ENCODE assay signal across 1 cellular context in the genomic region with DNA sequence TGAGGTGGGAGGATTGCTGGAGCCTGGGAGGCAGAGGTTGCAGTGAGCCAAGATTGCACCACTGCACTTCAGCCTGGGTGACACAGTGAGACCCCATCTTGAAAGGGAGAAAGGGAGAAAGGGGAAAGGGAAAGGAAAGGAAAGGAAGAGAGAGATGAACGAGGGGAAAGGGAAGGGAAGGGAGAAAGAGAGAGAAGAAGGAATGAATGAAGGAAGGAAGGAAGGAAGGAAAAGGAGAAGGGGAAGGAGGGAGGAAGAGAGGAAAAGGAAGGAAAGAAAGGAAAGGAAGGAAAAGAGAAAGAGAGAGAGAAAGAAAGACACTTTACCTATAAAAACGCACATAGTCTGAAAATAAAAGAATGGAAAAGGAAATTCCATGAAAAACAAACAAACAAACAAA.
A peak's percentile ranks its signal among the peaks of the same experiment; 100 is the strongest.
TF ChIP-seq lines count a peak whose summit lies in the region.

No MANE protein-coding gene starts in this region.

TF ChIP-seq in K562, 482 proteins besides CTCF, POLR2A, EP300 and RAD21:
- 0 out of 2 replicates have a peak, but pooled peaks have one; percentile 33 for TF ChIP-seq ZBTB26 (CRISPR knock-in tag; IDR thresholded peaks at IDR 0.05)
- TF ChIP-seq ELF4 (CRISPR knock-in tag; IDR thresholded peaks at IDR 0.05) = 0 out of 2 replicates have a peak, but pooled peaks have one; percentile 58
- TF ChIP-seq, protein P1, sequence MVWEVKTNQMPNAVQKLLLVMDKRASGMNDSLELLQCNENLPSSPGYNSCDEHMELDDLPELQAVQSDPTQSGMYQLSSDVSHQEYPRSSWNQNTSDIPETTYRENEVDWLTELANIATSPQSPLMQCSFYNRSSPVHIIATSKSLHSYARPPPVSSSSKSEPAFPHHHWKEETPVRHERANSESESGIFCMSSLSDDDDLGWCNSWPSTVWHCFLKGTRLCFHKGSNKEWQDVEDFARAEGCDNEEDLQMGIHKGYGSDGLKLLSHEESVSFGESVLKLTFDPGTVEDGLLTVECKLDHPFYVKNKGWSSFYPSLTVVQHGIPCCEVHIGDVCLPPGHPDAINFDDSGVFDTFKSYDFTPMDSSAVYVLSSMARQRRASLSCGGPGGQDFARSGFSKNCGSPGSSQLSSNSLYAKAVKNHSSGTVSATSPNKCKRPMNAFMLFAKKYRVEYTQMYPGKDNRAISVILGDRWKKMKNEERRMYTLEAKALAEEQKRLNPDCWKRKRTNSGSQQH (CRISPR knock-in tag; IDR thresholded peaks at IDR 0.05) = 0 out of 2 replicates have a peak, but pooled peaks have one; percentile 19
- TF ChIP-seq MEIS2 (IDR thresholded peaks at IDR 0.05; ENCODE audit: partially characterized antibody) = no peak
- TF ChIP-seq, protein P2, sequence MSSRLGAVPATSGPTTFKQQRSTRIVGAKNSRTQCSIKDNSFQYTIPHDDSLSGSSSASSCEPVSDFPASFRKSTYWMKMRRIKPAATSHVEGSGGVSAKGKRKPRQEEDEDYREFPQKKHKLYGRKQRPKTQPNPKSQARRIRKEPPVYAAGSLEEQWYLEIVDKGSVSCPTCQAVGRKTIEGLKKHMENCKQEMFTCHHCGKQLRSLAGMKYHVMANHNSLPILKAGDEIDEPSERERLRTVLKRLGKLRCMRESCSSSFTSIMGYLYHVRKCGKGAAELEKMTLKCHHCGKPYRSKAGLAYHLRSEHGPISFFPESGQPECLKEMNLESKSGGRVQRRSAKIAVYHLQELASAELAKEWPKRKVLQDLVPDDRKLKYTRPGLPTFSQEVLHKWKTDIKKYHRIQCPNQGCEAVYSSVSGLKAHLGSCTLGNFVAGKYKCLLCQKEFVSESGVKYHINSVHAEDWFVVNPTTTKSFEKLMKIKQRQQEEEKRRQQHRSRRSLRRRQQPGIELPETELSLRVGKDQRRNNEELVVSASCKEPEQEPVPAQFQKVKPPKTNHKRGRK (tag; IDR thresholded peaks at IDR 0.05) = peak; percentile 49; the same call in 1 of the 2 replicates
TF ChIP-seq in K562: peak in this region for 4.
